ENCODE assay signal across 18 cellular contexts in the genomic region with DNA sequence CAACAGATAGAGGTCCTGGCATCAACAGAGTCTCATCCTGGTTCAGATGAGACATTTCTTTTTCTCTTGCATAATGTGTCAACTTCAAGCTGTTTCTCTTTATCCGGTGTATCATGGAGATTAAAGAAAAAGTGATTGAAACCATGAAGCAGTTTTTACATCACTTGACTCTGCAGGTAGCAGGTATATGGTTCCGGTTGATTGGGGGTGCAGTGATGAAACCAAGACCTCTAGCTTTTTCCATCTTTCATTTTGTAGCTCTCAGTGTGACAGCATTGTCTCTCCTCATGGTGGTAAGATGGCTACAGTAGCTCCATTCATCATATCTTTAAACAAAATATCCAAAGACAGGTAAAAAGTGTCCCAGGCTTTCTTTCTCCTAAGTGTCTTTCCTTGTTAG. TPM values are rescaled to one million over a fixed set of nuclear protein-coding genes. Genes with fewer than 3 reads are reported as not detected.
DNase-seq lines count a peak whose midpoint lies in the region; ATAC-seq lines count a peak whose summit lies in the region.
"Had no signal": no experiment of that assay in that cellular context is flagged by ENCODE, and none has a peak within 500 bp of the region (broad histone marks: within the 10 kb centered on the region; RNA-seq: fewer than 3 reads in every experiment).

No MANE protein-coding gene starts in this region.

- CTCF ChIA-PET in activated CD4-positive, alpha-beta T cell treated with anti-CD3 and anti-CD28 coated beads for 36 hours (lab: Charles Lee) = interaction anchor here (0.6 to 1.7 kb wide), 4 partner anchors 29 to 153 kb away, joined by 3 to 11 read pairs (median 5); no protein-coding TSS in a partner anchor

- no peak overlapping the region for H3K4me3 Mint-ChIP-seq in activated CD4-positive, alpha-beta T cell treated with anti-CD3 and anti-CD28 coated beads for 36 hours
- H3K4me3 Mint-ChIP-seq in activated T-cell treated with anti-CD3 and anti-CD28 coated beads, Interleukin-2, amount 50 U/mL, for 72 hours = peak overlapping the region in 1 of 2 donors; percentile 6
- no peak overlapping the region for H3K4me3 Mint-ChIP-seq in activated T-cell treated with anti-CD3 and anti-CD28 coated beads, Interleukin-2, amount 50 U/mL, for 4 hours
- no peak overlapping the region for H3K4me3 Mint-ChIP-seq in activated naive CD8-positive, alpha-beta T cell treated with anti-CD3 and anti-CD28 coated beads, Interleukin-2, amount 50 U/mL, for 24 hours
- H3K4me3 Mint-ChIP-seq in activated naive CD8-positive, alpha-beta T cell treated with anti-CD3 and anti-CD28 coated beads for 36 hours = no peak overlapping the region
- peak overlapping the region; percentile 6 for H3K4me3 Mint-ChIP-seq in activated T-helper 17 cell treated with anti-CD3 and anti-CD28 coated beads, Interleukin-2, amount 50 U/mL, for 72 hours
- H3K4me3 Mint-ChIP-seq in stimulated activated effector memory CD8-positive, alpha-beta T cell treated with anti-CD3 and anti-CD28 coated beads, Interleukin-12 subunit alpha, Interleukin-12 subunit beta, amount 100 ng/mL, for 72 hours = no peak overlapping the region
- H3K4me3 Mint-ChIP-seq: B cell; CD4-positive, CD25-positive, alpha-beta regulatory T cell; CD8-positive, alpha-beta T cell had no signal

- POLR2A ChIA-PET in activated CD4-positive, alpha-beta T cell treated with anti-CD3 and anti-CD28 coated beads for 36 hours (lab: Charles Lee) = interaction anchor here (1.1 kb wide), 1 partner anchor 32 kb away, joined by 3 read pairs; no protein-coding TSS in a partner anchor

- DNase-seq in activated CD4-positive, alpha-beta T cell treated with anti-CD3 and anti-CD28 coated beads for 36 hours = peak; percentile 29
- no peak for DNase-seq in activated CD4-positive, alpha-beta T cell treated with anti-CD3 and anti-CD28 coated beads for 4 hours
- DNase-seq in activated T-cell treated with anti-CD3 and anti-CD28 coated beads, Interleukin-2, amount 50 U/mL, for 72 hours = peak; percentile 9 to 16
- DNase-seq in activated T-cell treated with anti-CD3 and anti-CD28 coated beads, Interleukin-2, amount 50 U/mL, for 4 hours = no peak
- DNase-seq in activated naive CD8-positive, alpha-beta T cell treated with anti-CD3 and anti-CD28 coated beads, Interleukin-2, amount 50 U/mL, for 24 hours = no peak
- DNase-seq in activated naive CD8-positive, alpha-beta T cell treated with anti-CD3 and anti-CD28 coated beads for 36 hours = no peak
- no peak for DNase-seq in stimulated activated effector memory CD8-positive, alpha-beta T cell treated with anti-CD3 and anti-CD28 coated beads, Interleukin-12 subunit alpha, Interleukin-12 subunit beta, amount 100 ng/mL, for 72 hours (ENCODE audit: low spot score in 2 of 2)
- DNase-seq: Caco-2; CD4-positive, CD25-positive, alpha-beta regulatory T cell; CD8-positive, alpha-beta T cell; DMS153; DND-41; GM23248; H7; HCEC 1CT had no signal

- peaks cover 28% of the 10 kb centered on the region for H3K27me3 Mint-ChIP-seq in activated CD4-positive, alpha-beta T cell treated with anti-CD3 and anti-CD28 coated beads for 36 hours
- peaks cover 50% of the 10 kb centered on the region for H3K27me3 Mint-ChIP-seq in activated T-cell treated with anti-CD3 and anti-CD28 coated beads, Interleukin-2, amount 50 U/mL, for 72 hours (ENCODE audit: low read depth)
- H3K27me3 Mint-ChIP-seq in activated T-cell treated with anti-CD3 and anti-CD28 coated beads, Interleukin-2, amount 50 U/mL, for 4 hours (ENCODE audit: low read depth) = peaks cover 17% of the 10 kb centered on the region
- H3K27me3 Mint-ChIP-seq in activated naive CD8-positive, alpha-beta T cell treated with anti-CD3 and anti-CD28 coated beads, Interleukin-2, amount 50 U/mL, for 24 hours = peaks cover 21% of the 10 kb centered on the region
- peaks cover 42% of the 10 kb centered on the region for H3K27me3 Mint-ChIP-seq in activated naive CD8-positive, alpha-beta T cell treated with anti-CD3 and anti-CD28 coated beads for 36 hours
- peaks cover 23% of the 10 kb centered on the region for H3K27me3 Mint-ChIP-seq in activated T-helper 17 cell treated with anti-CD3 and anti-CD28 coated beads, Interleukin-2, amount 50 U/mL, for 72 hours

- intact Hi-C loops in activated CD4-positive, alpha-beta T cell treated with anti-CD3 and anti-CD28 coated beads for 36 hours (cut with DNase I, micrococcal nuclease) = loop anchor here in 1 of 2 experiments (2.0 to 5.0 kb wide), 3 partner anchors 73 to 134 kb away; no protein-coding TSS in a partner anchor

- H3K36me3 Mint-ChIP-seq in activated CD4-positive, alpha-beta T cell treated with anti-CD3 and anti-CD28 coated beads for 36 hours (ENCODE audit: low read depth) = no peaks in the 10 kb centered on the region
- H3K36me3 Mint-ChIP-seq in activated T-cell treated with anti-CD3 and anti-CD28 coated beads, Interleukin-2, amount 50 U/mL, for 72 hours (ENCODE audit: insufficient read depth in 2 of 2) = no peaks in the 10 kb centered on the region
- no peaks in the 10 kb centered on the region for H3K36me3 Mint-ChIP-seq in activated T-cell treated with anti-CD3 and anti-CD28 coated beads, Interleukin-2, amount 50 U/mL, for 4 hours (ENCODE audit: insufficient read depth)
- H3K36me3 Mint-ChIP-seq in activated naive CD8-positive, alpha-beta T cell treated with anti-CD3 and anti-CD28 coated beads, Interleukin-2, amount 50 U/mL, for 24 hours (ENCODE audit: low read depth) = no peaks in the 10 kb centered on the region
- H3K36me3 Mint-ChIP-seq in activated naive CD8-positive, alpha-beta T cell treated with anti-CD3 and anti-CD28 coated beads for 36 hours = no peaks in the 10 kb centered on the region
- H3K36me3 Mint-ChIP-seq in activated T-helper 17 cell treated with anti-CD3 and anti-CD28 coated beads, Interleukin-2, amount 50 U/mL, for 72 hours (ENCODE audit: low read depth) = no peaks in the 10 kb centered on the region
- no peaks in the 10 kb centered on the region for H3K36me3 Mint-ChIP-seq in stimulated activated effector memory CD8-positive, alpha-beta T cell treated with anti-CD3 and anti-CD28 coated beads, Interleukin-12 subunit alpha, Interleukin-12 subunit beta, amount 100 ng/mL, for 72 hours
- H3K36me3 Mint-ChIP-seq: CD4-positive, CD25-positive, alpha-beta regulatory T cell; CD8-positive, alpha-beta T cell had no signal

- no peaks in the 10 kb centered on the region for H3K9me3 Mint-ChIP-seq in activated CD4-positive, alpha-beta T cell treated with anti-CD3 and anti-CD28 coated beads for 36 hours (ENCODE audit: low read depth)
- no peaks in the 10 kb centered on the region for H3K9me3 Mint-ChIP-seq in activated T-cell treated with anti-CD3 and anti-CD28 coated beads, Interleukin-2, amount 50 U/mL, for 72 hours
- H3K9me3 Mint-ChIP-seq in activated T-cell treated with anti-CD3 and anti-CD28 coated beads, Interleukin-2, amount 50 U/mL, for 4 hours = no peaks in the 10 kb centered on the region
- H3K9me3 Mint-ChIP-seq in activated naive CD8-positive, alpha-beta T cell treated with anti-CD3 and anti-CD28 coated beads, Interleukin-2, amount 50 U/mL, for 24 hours = no peaks in the 10 kb centered on the region
- H3K9me3 Mint-ChIP-seq in activated naive CD8-positive, alpha-beta T cell treated with anti-CD3 and anti-CD28 coated beads for 36 hours = no peaks in the 10 kb centered on the region
- no peaks in the 10 kb centered on the region for H3K9me3 Mint-ChIP-seq in activated T-helper 17 cell treated with anti-CD3 and anti-CD28 coated beads, Interleukin-2, amount 50 U/mL, for 72 hours
- no peaks in the 10 kb centered on the region for H3K9me3 Mint-ChIP-seq in stimulated activated effector memory CD8-positive, alpha-beta T cell treated with anti-CD3 and anti-CD28 coated beads, Interleukin-12 subunit alpha, Interleukin-12 subunit beta, amount 100 ng/mL, for 72 hours
- H3K9me3 Mint-ChIP-seq: CD8-positive, alpha-beta T cell had no signal

- H3K4me1 Mint-ChIP-seq in activated CD4-positive, alpha-beta T cell treated with anti-CD3 and anti-CD28 coated beads for 36 hours = peaks cover 34% of the 10 kb centered on the region
- H3K4me1 Mint-ChIP-seq in activated T-cell treated with anti-CD3 and anti-CD28 coated beads, Interleukin-2, amount 50 U/mL, for 72 hours (ENCODE audit: low read depth) = peaks cover 35% of the 10 kb centered on the region
- H3K4me1 Mint-ChIP-seq in activated T-cell treated with anti-CD3 and anti-CD28 coated beads, Interleukin-2, amount 50 U/mL, for 4 hours (ENCODE audit: low read depth) = peaks cover 24% of the 10 kb centered on the region
- H3K4me1 Mint-ChIP-seq in activated naive CD8-positive, alpha-beta T cell treated with anti-CD3 and anti-CD28 coated beads, Interleukin-2, amount 50 U/mL, for 24 hours = peaks cover 30% of the 10 kb centered on the region
- H3K4me1 Mint-ChIP-seq in activated naive CD8-positive, alpha-beta T cell treated with anti-CD3 and anti-CD28 coated beads for 36 hours = peaks cover 26% of the 10 kb centered on the region
- peaks cover 21% of the 10 kb centered on the region for H3K4me1 Mint-ChIP-seq in activated T-helper 17 cell treated with anti-CD3 and anti-CD28 coated beads, Interleukin-2, amount 50 U/mL, for 72 hours
- peaks cover 20% of the 10 kb centered on the region for H3K4me1 Mint-ChIP-seq in stimulated activated effector memory CD8-positive, alpha-beta T cell treated with anti-CD3 and anti-CD28 coated beads, Interleukin-12 subunit alpha, Interleukin-12 subunit beta, amount 100 ng/mL, for 72 hours

- peak; percentile 47 for ATAC-seq in activated CD4-positive, alpha-beta T cell treated with anti-CD3 and anti-CD28 coated beads for 36 hours
- peak; percentile 39 to 67 for ATAC-seq in activated T-cell treated with anti-CD3 and anti-CD28 coated beads, Interleukin-2, amount 50 U/mL, for 72 hours (replicated peaks in 1 of 2)
- no peak for ATAC-seq in activated T-cell treated with anti-CD3 and anti-CD28 coated beads, Interleukin-2, amount 50 U/mL, for 4 hours
- ATAC-seq in activated naive CD8-positive, alpha-beta T cell treated with anti-CD3 and anti-CD28 coated beads, Interleukin-2, amount 50 U/mL, for 24 hours = no peak
- ATAC-seq in activated T-helper 17 cell treated with anti-CD3 and anti-CD28 coated beads, Interleukin-2, amount 50 U/mL, for 72 hours (replicated peaks) = peak; percentile 52
- ATAC-seq in stimulated activated effector memory CD8-positive, alpha-beta T cell treated with anti-CD3 and anti-CD28 coated beads, Interleukin-12 subunit alpha, Interleukin-12 subunit beta, amount 100 ng/mL, for 72 hours = no peak
- ATAC-seq: CD8-positive, alpha-beta T cell had no signal

- no peak overlapping the region for H3K27ac Mint-ChIP-seq in activated CD4-positive, alpha-beta T cell treated with anti-CD3 and anti-CD28 coated beads for 36 hours
- peak overlapping the region; percentile 58 for H3K27ac Mint-ChIP-seq in activated T-cell treated with anti-CD3 and anti-CD28 coated beads, Interleukin-2, amount 50 U/mL, for 72 hours
- H3K27ac Mint-ChIP-seq in activated naive CD8-positive, alpha-beta T cell treated with anti-CD3 and anti-CD28 coated beads, Interleukin-2, amount 50 U/mL, for 24 hours = peak overlapping the region; percentile 28
- H3K27ac Mint-ChIP-seq in activated naive CD8-positive, alpha-beta T cell treated with anti-CD3 and anti-CD28 coated beads for 36 hours = no peak overlapping the region
- peak overlapping the region; percentile 21 for H3K27ac Mint-ChIP-seq in activated T-helper 17 cell treated with anti-CD3 and anti-CD28 coated beads, Interleukin-2, amount 50 U/mL, for 72 hours
- H3K27ac Mint-ChIP-seq in stimulated activated effector memory CD8-positive, alpha-beta T cell treated with anti-CD3 and anti-CD28 coated beads, Interleukin-12 subunit alpha, Interleukin-12 subunit beta, amount 100 ng/mL, for 72 hours = no peak overlapping the region
- H3K27ac Mint-ChIP-seq: B cell; CD4-positive, CD25-positive, alpha-beta regulatory T cell; CD8-positive, alpha-beta T cell had no signal

RNA-seq across cellular contexts. Expression of a gene that starts 2.4 kb away (rescaled TPM):
- 10 to 100 TPM; 56.3 to 83.9 TPM for total RNA-seq in activated CD4-positive, alpha-beta T cell treated with anti-CD3 and anti-CD28 coated beads for 36 hours
- 10 to 100 TPM; 71.1 to 93.2 TPM for total RNA-seq in activated T-cell treated with anti-CD3 and anti-CD28 coated beads, Interleukin-2, amount 50 U/mL, for 72 hours
- 100 to 1,000 TPM in 1 of 3 donors, 10 to 100 TPM in 2; 27.3 to 121 (median 95.5) TPM for total RNA-seq in activated T-cell treated with anti-CD3 and anti-CD28 coated beads, Interleukin-2, amount 50 U/mL, for 4 hours
- 10 to 100 TPM; 16.5 to 18.1 TPM for total RNA-seq in activated naive CD8-positive, alpha-beta T cell treated with anti-CD3 and anti-CD28 coated beads for 36 hours
- 100 to 1,000 TPM in 1 of 2 donors, 10 to 100 TPM in 1; 53.6 to 118 TPM for total RNA-seq in activated T-helper 17 cell treated with anti-CD3 and anti-CD28 coated beads, Interleukin-2, amount 50 U/mL, for 72 hours
- total RNA-seq: Caco-2, GM23248, H1, H7 had no signal

Comparison
In these comparisons a context has a peak if more than half of its experiments do, and no peak if none do; other contexts are left out.
1. ATAC-seq: peak in activated CD4-positive, alpha-beta T cell treated with anti-CD3 and anti-CD28 coated beads for 36 hours (single experiment), activated T-cell treated with anti-CD3 and anti-CD28 coated beads, Interleukin-2, amount 50 U/mL, for 72 hours (2 of 2) and activated T-helper 17 cell treated with anti-CD3 and anti-CD28 coated beads, Interleukin-2, amount 50 U/mL, for 72 hours (single experiment); none in activated T-cell treated with anti-CD3 and anti-CD28 coated beads, Interleukin-2, amount 50 U/mL, for 4 hours (0 of 2), activated naive CD8-positive, alpha-beta T cell treated with anti-CD3 and anti-CD28 coated beads, Interleukin-2, amount 50 U/mL, for 24 hours (single experiment) and stimulated activated effector memory CD8-positive, alpha-beta T cell treated with anti-CD3 and anti-CD28 coated beads, Interleukin-12 subunit alpha, Interleukin-12 subunit beta, amount 100 ng/mL, for 72 hours (single experiment).
2. DNase-seq: peak in activated CD4-positive, alpha-beta T cell treated with anti-CD3 and anti-CD28 coated beads for 36 hours (single experiment) and activated T-cell treated with anti-CD3 and anti-CD28 coated beads, Interleukin-2, amount 50 U/mL, for 72 hours (2 of 2); none in activated CD4-positive, alpha-beta T cell treated with anti-CD3 and anti-CD28 coated beads for 4 hours (0 of 2), activated T-cell treated with anti-CD3 and anti-CD28 coated beads, Interleukin-2, amount 50 U/mL, for 4 hours (single experiment), activated naive CD8-positive, alpha-beta T cell treated with anti-CD3 and anti-CD28 coated beads, Interleukin-2, amount 50 U/mL, for 24 hours (single experiment), activated naive CD8-positive, alpha-beta T cell treated with anti-CD3 and anti-CD28 coated beads for 36 hours (single experiment) and stimulated activated effector memory CD8-positive, alpha-beta T cell treated with anti-CD3 and anti-CD28 coated beads, Interleukin-12 subunit alpha, Interleukin-12 subunit beta, amount 100 ng/mL, for 72 hours (0 of 2).
3. H3K27ac Mint-ChIP-seq: peak in activated T-cell treated with anti-CD3 and anti-CD28 coated beads, Interleukin-2, amount 50 U/mL, for 72 hours (single experiment), activated naive CD8-positive, alpha-beta T cell treated with anti-CD3 and anti-CD28 coated beads, Interleukin-2, amount 50 U/mL, for 24 hours (single experiment) and activated T-helper 17 cell treated with anti-CD3 and anti-CD28 coated beads, Interleukin-2, amount 50 U/mL, for 72 hours (single experiment); none in activated CD4-positive, alpha-beta T cell treated with anti-CD3 and anti-CD28 coated beads for 36 hours (single experiment), activated naive CD8-positive, alpha-beta T cell treated with anti-CD3 and anti-CD28 coated beads for 36 hours (single experiment) and stimulated activated effector memory CD8-positive, alpha-beta T cell treated with anti-CD3 and anti-CD28 coated beads, Interleukin-12 subunit alpha, Interleukin-12 subunit beta, amount 100 ng/mL, for 72 hours (single experiment).